19 cellular contexts compared by ENCODE assay signal in genomic region chr17:29066603-29067002, GRCh38. TPM values are rescaled to one million over a fixed set of nuclear protein-coding genes. Genes with fewer than 3 reads are reported as not detected.
"Had no signal": no experiment of that assay in that cellular context is flagged by ENCODE, and none has a peak within 500 bp of the region (broad histone marks: within the 10 kb centered on the region; RNA-seq: fewer than 3 reads in every experiment).

No MANE protein-coding gene starts in this region.

- H3K27ac Mint-ChIP-seq: activated naive CD4-positive, alpha-beta T cell treated with anti-CD3 and anti-CD28 coated beads, Interleukin-2, amount 10 ng/mL, durations not matched to agents 7 days and 5 days; effector memory CD8-positive, alpha-beta T cell; memory B cell; naive B cell; stimulated activated naive B cell treated with anti-CD40 and anti-IgM and Interleukin-4, amounts not matched to agents 10 μg/mL and 1 μg/mL and 100 μg/mL, for 72 hours had no signal

- H3K27me3 ChIP-seq: ascending aorta, pancreas, upper lobe of left lung had no signal

- DNase-seq: activated CD4-positive, CD25-positive, alpha-beta regulatory T cell treated with anti-CD3 and anti-CD28 coated beads, Interleukin-2, amount 50 U/mL, for 72 hours; activated CD8-positive, alpha-beta memory T cell treated with anti-CD3 and anti-CD28 coated beads for 24 hours; activated CD8-positive, alpha-beta memory T cell treated with anti-CD3 and anti-CD28 coated beads, Interleukin-2, amount 50 U/mL, for 48 hours; activated effector memory CD4-positive, alpha-beta T cell treated with Interleukin-2 at 50 U/mL for 16 hours; activated naive CD4-positive, alpha-beta T cell treated with anti-CD3 and anti-CD28 coated beads, Interleukin-2, amount 10 ng/mL, durations not matched to agents 7 days and 5 days; activated T-cell treated with anti-CD3 and anti-CD28 coated beads, Interleukin-2, amount 50 U/mL, for 48 hours; dermis blood vessel endothelial cell; effector memory CD8-positive, alpha-beta T cell; esophagus squamous epithelium; naive B cell; pancreas; sigmoid colon; stimulated activated CD4-positive, alpha-beta T cell treated with anti-CD3 and anti-CD28 coated beads, Interleukin-4, amount 100 ng/mL, for 4 hours; stimulated activated naive B cell treated with anti-CD40 and anti-IgM and Interleukin-4, amounts not matched to agents 10 μg/mL and 1 μg/mL and 100 μg/mL, for 72 hours; T1000; upper lobe of left lung had no signal

- ATAC-seq: effector memory CD8-positive, alpha-beta T cell; stimulated activated naive B cell treated with anti-CD40 and anti-IgM and Interleukin-4, amounts not matched to agents 10 μg/mL and 1 μg/mL and 100 μg/mL, for 72 hours had no signal

- H3K4me1 ChIP-seq: sigmoid colon had no signal

- H3K4me3 ChIP-seq: ascending aorta, esophagus squamous epithelium, pancreas, sigmoid colon, thoracic aorta, upper lobe of left lung had no signal

- H3K9me3 ChIP-seq: ascending aorta, esophagus squamous epithelium, pancreas, sigmoid colon, thoracic aorta, upper lobe of left lung had no signal

- H3K9me3 Mint-ChIP-seq: activated naive CD4-positive, alpha-beta T cell treated with anti-CD3 and anti-CD28 coated beads, Interleukin-2, amount 10 ng/mL, durations not matched to agents 7 days and 5 days; effector memory CD8-positive, alpha-beta T cell; memory B cell; naive B cell; stimulated activated naive B cell treated with anti-CD40 and anti-IgM and Interleukin-4, amounts not matched to agents 10 μg/mL and 1 μg/mL and 100 μg/mL, for 72 hours had no signal

- H3K4me1 Mint-ChIP-seq: activated naive CD4-positive, alpha-beta T cell treated with anti-CD3 and anti-CD28 coated beads, Interleukin-2, amount 10 ng/mL, durations not matched to agents 7 days and 5 days; memory B cell; stimulated activated naive B cell treated with anti-CD40 and anti-IgM and Interleukin-4, amounts not matched to agents 10 μg/mL and 1 μg/mL and 100 μg/mL, for 72 hours had no signal

- H3K36me3 ChIP-seq: ascending aorta, esophagus squamous epithelium, pancreas, sigmoid colon, thoracic aorta, upper lobe of left lung had no signal

- H3K27me3 Mint-ChIP-seq: effector memory CD8-positive, alpha-beta T cell; naive B cell; stimulated activated naive B cell treated with anti-CD40 and anti-IgM and Interleukin-4, amounts not matched to agents 10 μg/mL and 1 μg/mL and 100 μg/mL, for 72 hours had no signal

- H3K36me3 Mint-ChIP-seq: activated naive CD4-positive, alpha-beta T cell treated with anti-CD3 and anti-CD28 coated beads, Interleukin-2, amount 10 ng/mL, durations not matched to agents 7 days and 5 days; naive B cell; stimulated activated naive B cell treated with anti-CD40 and anti-IgM and Interleukin-4, amounts not matched to agents 10 μg/mL and 1 μg/mL and 100 μg/mL, for 72 hours had no signal

- H3K27ac ChIP-seq: ascending aorta, esophagus squamous epithelium, pancreas, sigmoid colon, thoracic aorta, upper lobe of left lung had no signal

- H3K4me3 Mint-ChIP-seq: activated naive CD4-positive, alpha-beta T cell treated with anti-CD3 and anti-CD28 coated beads, Interleukin-2, amount 10 ng/mL, durations not matched to agents 7 days and 5 days; effector memory CD8-positive, alpha-beta T cell; memory B cell; naive B cell; stimulated activated naive B cell treated with anti-CD40 and anti-IgM and Interleukin-4, amounts not matched to agents 10 μg/mL and 1 μg/mL and 100 μg/mL, for 72 hours had no signal

RNA-seq across cellular contexts. Expression of gene PIPOX, which starts 23.7 kb away (rescaled TPM):
- total RNA-seq: ascending aorta had no signal
